8 cellular contexts compared by ENCODE assay signal in the genomic region with DNA sequence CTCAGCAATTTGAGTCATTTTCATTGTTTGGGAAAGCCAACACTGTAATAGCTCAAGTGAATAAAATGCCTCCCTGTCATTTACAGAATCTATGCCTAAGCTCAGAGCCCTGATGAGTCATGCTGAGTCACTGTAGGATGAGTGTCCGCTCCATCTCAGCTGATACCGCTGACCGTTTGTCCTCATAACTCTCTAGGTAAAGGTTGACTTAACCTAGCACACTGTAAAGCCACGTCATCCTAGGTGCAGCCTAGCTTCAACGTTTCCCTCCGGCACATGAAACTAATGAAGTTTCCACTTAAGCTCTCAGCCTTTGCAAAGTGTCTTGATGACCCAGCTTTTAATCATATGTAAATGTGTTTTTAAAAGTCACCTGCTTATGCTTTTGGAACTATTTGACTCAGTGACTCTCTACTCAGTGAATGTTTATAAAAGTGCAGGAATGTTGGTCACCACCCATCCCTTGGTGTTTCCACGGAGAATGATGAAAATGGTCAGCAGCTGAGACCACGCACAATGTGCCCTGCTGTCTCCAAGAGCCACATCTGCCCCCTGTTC.
DNase-seq lines count a peak whose midpoint lies in the region; ATAC-seq and TF ChIP-seq lines count a peak whose summit lies in the region.

No MANE protein-coding gene starts in this region.

- H3K4me1 ChIP-seq in spleen = no peaks in the 10 kb centered on the region

- no peak for ATAC-seq in GM21360 (IDR thresholded peaks at IDR 0.05; ENCODE audit: unreplicated experiment)

- CTCF ChIA-PET in AG04449 (lab: Yijun Ruan, JAX) = interaction anchor here (1.2 to 1.8 kb wide), 3 partner anchors 11 to 58 kb away, joined by 4 to 6 read pairs (median 4); no protein-coding TSS in a partner anchor

- no peak for TF ChIP-seq POLR2A in spleen (IDR thresholded peaks at IDR 0.05)

- H3K9me3 ChIP-seq in spleen = peaks cover 0 to 6% (median 0%) of the 10 kb centered on the region in 8 donors

- no peaks in the 10 kb centered on the region for H3K27me3 ChIP-seq in spleen (replicated peaks in 1 of 7)

- no peaks in the 10 kb centered on the region for H3K36me3 ChIP-seq in spleen

- POLR2A ChIA-PET in AG04449 (lab: Yijun Ruan, JAX) = interaction anchor here (0.6 to 1.1 kb wide), 2 partner anchors 34 to 35 kb away, joined by 3 to 4 read pairs; no protein-coding TSS in a partner anchor

- H3K4me3 ChIP-seq in AG04449 (ENCODE audit: low read depth, low read length) = no peak overlapping the region
- H3K4me3 ChIP-seq in spleen = no peak overlapping the region

- DNase-seq in AG04449 (ENCODE audit: low read depth, low spot score) (peak; percentile 64), HCEC 1CT (peak; percentile 96), RKO (ENCODE audit: low spot score) (peak; percentile 92), fibroblast of the conjunctiva (ENCODE audit: low read depth) (peak; percentile 68), spleen (no peak), activated gamma-delta T cell (lab: John Stamatoyannopoulos, UW) (no peak), Ammon's horn (ENCODE audit: low spot score) (no peak)

- TF ChIP-seq CTCF in AG04449 (IDR thresholded peaks at IDR 0.05; ENCODE audit: insufficient read depth, low read length, missing control alignments) (no peak), spleen (IDR thresholded peaks at IDR 0.05 in 8 of 11, conservative IDR thresholded peaks at IDR 0.05 in 3 of 11) (no peak)

- intact Hi-C loops in spleen (cut with DNase I; ENCODE audit: low total_unique reads) = no loop called here

- 74 to 86% (median 76%) methylated on average over 8 of the region's 8 CpGs for WGBS in spleen, 5 donors

- no peak overlapping the region for H3K27ac ChIP-seq in spleen

Comparison
In these comparisons a context has a peak if more than half of its experiments do, and no peak if none do; other contexts are left out.
1. DNase-seq: peak in AG04449 (single experiment), HCEC 1CT (single experiment), RKO (single experiment) and fibroblast of the conjunctiva (single experiment); none in spleen (single experiment), activated gamma-delta T cell (single experiment) and Ammon's horn (single experiment).